ENCODE assay signal across 1 cellular context in the genomic region with DNA sequence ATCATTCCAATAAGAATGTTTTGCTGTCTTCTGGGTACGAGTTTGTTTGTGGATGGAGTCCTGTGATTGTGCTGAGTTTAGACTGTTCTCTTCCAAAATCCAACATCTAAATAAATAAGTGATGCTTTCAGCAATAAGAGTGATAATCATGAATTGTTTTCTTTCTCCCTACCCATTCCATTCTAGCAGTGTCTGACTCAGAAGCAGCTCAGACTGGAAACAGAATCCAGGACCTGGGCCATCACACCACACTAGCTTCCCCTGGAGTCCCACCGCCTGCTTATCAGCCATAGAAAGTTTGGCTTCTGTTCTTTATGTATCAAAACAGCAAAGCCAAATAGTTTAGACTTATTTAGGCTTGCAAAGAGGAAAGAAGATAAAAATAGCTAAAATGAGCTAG.
TF ChIP-seq lines count a peak whose summit lies in the region.

No MANE protein-coding gene starts in this region.

TF ChIP-seq in HCT116, 20 proteins besides CTCF, POLR2A, EP300 and RAD21:
- TF ChIP-seq, protein P1, sequence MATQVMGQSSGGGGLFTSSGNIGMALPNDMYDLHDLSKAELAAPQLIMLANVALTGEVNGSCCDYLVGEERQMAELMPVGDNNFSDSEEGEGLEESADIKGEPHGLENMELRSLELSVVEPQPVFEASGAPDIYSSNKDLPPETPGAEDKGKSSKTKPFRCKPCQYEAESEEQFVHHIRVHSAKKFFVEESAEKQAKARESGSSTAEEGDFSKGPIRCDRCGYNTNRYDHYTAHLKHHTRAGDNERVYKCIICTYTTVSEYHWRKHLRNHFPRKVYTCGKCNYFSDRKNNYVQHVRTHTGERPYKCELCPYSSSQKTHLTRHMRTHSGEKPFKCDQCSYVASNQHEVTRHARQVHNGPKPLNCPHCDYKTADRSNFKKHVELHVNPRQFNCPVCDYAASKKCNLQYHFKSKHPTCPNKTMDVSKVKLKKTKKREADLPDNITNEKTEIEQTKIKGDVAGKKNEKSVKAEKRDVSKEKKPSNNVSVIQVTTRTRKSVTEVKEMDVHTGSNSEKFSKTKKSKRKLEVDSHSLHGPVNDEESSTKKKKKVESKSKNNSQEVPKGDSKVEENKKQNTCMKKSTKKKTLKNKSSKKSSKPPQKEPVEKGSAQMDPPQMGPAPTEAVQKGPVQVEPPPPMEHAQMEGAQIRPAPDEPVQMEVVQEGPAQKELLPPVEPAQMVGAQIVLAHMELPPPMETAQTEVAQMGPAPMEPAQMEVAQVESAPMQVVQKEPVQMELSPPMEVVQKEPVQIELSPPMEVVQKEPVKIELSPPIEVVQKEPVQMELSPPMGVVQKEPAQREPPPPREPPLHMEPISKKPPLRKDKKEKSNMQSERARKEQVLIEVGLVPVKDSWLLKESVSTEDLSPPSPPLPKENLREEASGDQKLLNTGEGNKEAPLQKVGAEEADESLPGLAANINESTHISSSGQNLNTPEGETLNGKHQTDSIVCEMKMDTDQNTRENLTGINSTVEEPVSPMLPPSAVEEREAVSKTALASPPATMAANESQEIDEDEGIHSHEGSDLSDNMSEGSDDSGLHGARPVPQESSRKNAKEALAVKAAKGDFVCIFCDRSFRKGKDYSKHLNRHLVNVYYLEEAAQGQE (IDR thresholded peaks at IDR 0.05; ENCODE audit: low read depth): no peak
- TF ChIP-seq ZFX (IDR thresholded peaks at IDR 0.05): no peak
- no peak for TF ChIP-seq SIN3A (IDR thresholded peaks at IDR 0.05; ENCODE audit: low read depth)
- no peak for TF ChIP-seq SP1 (IDR thresholded peaks at IDR 0.05; ENCODE audit: low read depth)
- no peak for TF ChIP-seq CEBPB (IDR thresholded peaks at IDR 0.05; ENCODE audit: low read depth)
- no peak for TF ChIP-seq EZH2phosphoT487 (IDR thresholded peaks at IDR 0.05; ENCODE audit: borderline replicate concordance)
- TF ChIP-seq, protein P2, sequence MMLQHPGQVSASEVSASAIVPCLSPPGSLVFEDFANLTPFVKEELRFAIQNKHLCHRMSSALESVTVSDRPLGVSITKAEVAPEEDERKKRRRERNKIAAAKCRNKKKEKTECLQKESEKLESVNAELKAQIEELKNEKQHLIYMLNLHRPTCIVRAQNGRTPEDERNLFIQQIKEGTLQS (IDR thresholded peaks at IDR 0.05): no peak
- no peak for TF ChIP-seq YY1 (IDR thresholded peaks at IDR 0.05; ENCODE audit: extremely low read depth, insufficient replicate concordance, low read depth, low read length)
- no peak for TF ChIP-seq FOSL1 (IDR thresholded peaks at IDR 0.05; ENCODE audit: low read depth)
- no peak for TF ChIP-seq TCF7L2 (IDR thresholded peaks at IDR 0.05; ENCODE audit: borderline replicate concordance, extremely low read depth, insufficient read depth, insufficient read length)
- no peak for TF ChIP-seq SRF (IDR thresholded peaks at IDR 0.05; ENCODE audit: low read depth)
TF ChIP-seq in HCT116: peak in this region for 0.
